Comparison of ENCODE assay signal across 23 cellular contexts in the genomic region with DNA sequence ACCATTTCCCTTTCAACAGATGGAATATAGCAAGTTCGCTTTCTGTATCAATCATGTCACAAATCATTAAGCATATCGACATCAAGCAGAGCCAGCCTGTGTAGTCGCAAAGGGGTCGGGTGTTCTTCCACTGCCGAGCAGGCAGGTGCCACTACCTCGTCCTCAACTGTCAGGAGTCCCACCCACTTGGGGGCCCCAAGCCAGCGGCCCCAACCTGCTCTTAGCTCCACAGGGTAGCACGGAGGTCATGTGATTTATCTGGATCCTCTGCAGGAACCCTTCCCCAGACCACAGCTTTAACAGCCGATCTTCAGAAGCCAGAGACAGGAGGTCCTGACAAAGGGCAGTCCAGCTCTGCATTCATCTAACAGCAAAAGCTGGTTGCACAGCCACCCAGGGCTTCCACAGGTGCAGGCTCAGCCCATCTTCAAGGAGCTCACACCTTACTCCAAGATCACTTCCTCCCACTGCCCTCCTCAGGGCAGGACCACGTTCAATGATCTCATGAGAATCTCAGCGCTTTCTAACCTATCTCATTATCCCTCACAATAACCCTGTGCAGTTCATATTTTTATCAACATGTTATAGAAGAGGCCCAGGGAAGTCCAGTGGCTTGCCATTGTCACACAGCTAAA.
"Had no signal": no experiment of that assay in that cellular context is flagged by ENCODE, and none has a peak within 500 bp of the region (broad histone marks: within the 10 kb centered on the region; RNA-seq: fewer than 3 reads in every experiment).

No MANE protein-coding gene starts in this region.

- H3K27ac ChIP-seq: coronary artery, left ventricle myocardium inferior, pancreas, sigmoid colon, thoracic aorta, upper lobe of right lung, VCaP had no signal

- H3K36me3 Mint-ChIP-seq: brain; stimulated activated naive B cell treated with anti-CD40 and anti-IgM and Interleukin-4, amounts not matched to agents 10 μg/mL and 1 μg/mL and 100 μg/mL, for 72 hours had no signal

- H3K4me3 Mint-ChIP-seq: activated CD4-positive, alpha-beta T cell treated with anti-CD3 and anti-CD28 coated beads for 36 hours; activated T-cell treated with anti-CD3 and anti-CD28 coated beads, Interleukin-2, amount 50 U/mL, for 24 hours; brain; central memory CD8-positive, alpha-beta T cell; neural crest cell; stimulated activated naive B cell treated with anti-CD40 and anti-IgM and Interleukin-4, amounts not matched to agents 10 μg/mL and 1 μg/mL and 100 μg/mL, for 72 hours had no signal

- H3K27me3 ChIP-seq: pancreas had no signal

- H3K36me3 ChIP-seq: left ventricle myocardium inferior, pancreas, sigmoid colon, thoracic aorta, upper lobe of right lung had no signal

- H3K4me1 ChIP-seq: left ventricle myocardium inferior, pancreas, sigmoid colon, upper lobe of right lung had no signal

- H3K9me3 ChIP-seq: left ventricle myocardium inferior, pancreas, sigmoid colon, thoracic aorta, upper lobe of right lung had no signal

- FAIRE-seq: endometrium, frontal cortex, kidney, pancreas had no signal

- H3K4me3 ChIP-seq: coronary artery, left ventricle myocardium inferior, pancreas, sigmoid colon, thoracic aorta, upper lobe of right lung had no signal

- H3K9me3 Mint-ChIP-seq: activated T-cell treated with anti-CD3 and anti-CD28 coated beads, Interleukin-2, amount 50 U/mL, for 24 hours; activated T-helper 2 cell treated with anti-CD3 and anti-CD28 coated beads, Interferon-gamma antibody, Interleukin-2, Interleukin-4, amounts not matched to agents 10 μg/mL and 5 μg/mL and 100 μg/mL, durations not matched to agents 14 hours and 24 hours and 36 hours; central memory CD8-positive, alpha-beta T cell had no signal

- H3K27ac Mint-ChIP-seq: activated CD4-positive, alpha-beta T cell treated with anti-CD3 and anti-CD28 coated beads for 36 hours; activated T-cell treated with anti-CD3 and anti-CD28 coated beads, Interleukin-2, amount 50 U/mL, for 24 hours; activated T-helper 2 cell treated with anti-CD3 and anti-CD28 coated beads, Interferon-gamma antibody, Interleukin-2, Interleukin-4, amounts not matched to agents 10 μg/mL and 5 μg/mL and 100 μg/mL, durations not matched to agents 14 hours and 24 hours and 36 hours; stimulated activated naive B cell treated with anti-CD40 and anti-IgM and Interleukin-4, amounts not matched to agents 10 μg/mL and 1 μg/mL and 100 μg/mL, for 72 hours had no signal

- DNase-seq: activated CD4-positive, alpha-beta T cell treated with anti-CD3 and anti-CD28 coated beads for 36 hours; activated CD4-positive, alpha-beta T cell treated with anti-CD3 and anti-CD28 coated beads, Interleukin-2, amount 50 U/mL, for 48 hours; activated naive CD4-positive, alpha-beta T cell treated with Interleukin-2 at 50 U/mL for 16 hours; activated T-cell treated with anti-CD3 and anti-CD28 coated beads, Interleukin-2, amount 50 U/mL, for 24 hours; kidney; left ventricle myocardium inferior; mammary epithelial cell; pancreas; sigmoid colon; stimulated activated CD4-positive, alpha-beta T cell treated with anti-CD3 and anti-CD28 coated beads, Interleukin-4, amount 100 ng/mL, for 4 hours; stimulated activated naive B cell treated with anti-CD40 and anti-IgM and Interleukin-4, amounts not matched to agents 10 μg/mL and 1 μg/mL and 100 μg/mL, for 72 hours; SW 1271; T-helper 2 cell; upper lobe of right lung had no signal

- H3K4me1 Mint-ChIP-seq: activated CD4-positive, alpha-beta T cell treated with anti-CD3 and anti-CD28 coated beads for 36 hours; stimulated activated naive B cell treated with anti-CD40 and anti-IgM and Interleukin-4, amounts not matched to agents 10 μg/mL and 1 μg/mL and 100 μg/mL, for 72 hours had no signal
